14 cellular contexts compared by ENCODE assay signal in genomic region chr15:44898890-44899651, GRCh38. TPM values are rescaled to one million over a fixed set of nuclear protein-coding genes. Genes with fewer than 3 reads are reported as not detected.
DNase-seq lines count a peak whose midpoint lies in the region; ATAC-seq, FAIRE-seq and TF ChIP-seq lines count a peak whose summit lies in the region.
"Not testable (repeated sequence)": the region's sequence is repeated elsewhere in the genome, so short reads cannot be mapped to it uniquely, and the experiment has no call there.
"Had no signal": no experiment of that assay in that cellular context is flagged by ENCODE, and none has a peak within 500 bp of the region (broad histone marks: within the 10 kb centered on the region; RNA-seq: fewer than 3 reads in every experiment).

No MANE protein-coding gene starts in this region.

- TF ChIP-seq CTCF in endothelial cell of umbilical vein (IDR thresholded peaks at IDR 0.05; ENCODE audit: extremely low read depth in 1 of 2, insufficient read depth in 1 of 2, low read depth in 1 of 2, low read length in 2 of 2), result not testable (repeated sequence)

- H3K79me2 ChIP-seq in endothelial cell of umbilical vein (ENCODE audit: control insufficient read depth, insufficient read depth, low read length), result not testable (repeated sequence)

- POLR2A ChIA-PET in activated CD4-positive, alpha-beta memory T cell treated with anti-CD3 and anti-CD28 coated beads for 36 hours (lab: Charles Lee); endothelial cell of umbilical vein (lab: Charles Lee): not testable (repeated sequence)

- intact Hi-C loops in activated CD4-positive, alpha-beta memory T cell treated with anti-CD3 and anti-CD28 coated beads for 36 hours (cut with micrococcal nuclease), result loop anchor here (1.0 to 2.0 kb wide), 2 partner anchors 12 to 16 kb away; no protein-coding TSS in a partner anchor
- intact Hi-C loops in endothelial cell of umbilical vein (cut with micrococcal nuclease), result not testable (repeated sequence)

- DNase-seq in GM12891 (ENCODE audit: insufficient read length, low spot score); activated naive CD8-positive, alpha-beta T cell treated with anti-CD3 and anti-CD28 coated beads, Interleukin-2, amount 50 U/mL, for 24 hours; endothelial cell of umbilical vein (ENCODE audit: low read depth, low spot score); stimulated activated effector memory CD8-positive, alpha-beta T cell treated with anti-CD3 and anti-CD28 coated beads, Interleukin-12 subunit alpha, Interleukin-12 subunit beta, amount 100 ng/mL, for 72 hours (ENCODE audit: low spot score in 2 of 2): not testable (repeated sequence)
- DNase-seq in RKO (ENCODE audit: low spot score) (peak; percentile 46), kidney tubule cell (ENCODE audit: low spot score) (peak; percentile 35)
- DNase-seq in activated CD4-positive, alpha-beta memory T cell treated with anti-CD3 and anti-CD28 coated beads for 36 hours, result peak; percentile 37

- not testable (repeated sequence) for H3K27me3 ChIP-seq in endothelial cell of umbilical vein (ENCODE audit: control insufficient read depth in 2 of 2, insufficient read depth in 2 of 2, low read length in 2 of 2)

- H3K4me3 ChIP-seq in endothelial cell of umbilical vein (replicated peaks in 1 of 3; ENCODE audit: insufficient read depth in 1 of 3, low read depth in 1 of 3, low read length in 3 of 3), result not testable (repeated sequence)

- peak; percentile 53 for ATAC-seq in activated naive CD8-positive, alpha-beta T cell treated with anti-CD3 and anti-CD28 coated beads, Interleukin-2, amount 50 U/mL, for 24 hours
- peak; percentile 79 for ATAC-seq in stimulated activated effector memory CD8-positive, alpha-beta T cell treated with anti-CD3 and anti-CD28 coated beads, Interleukin-12 subunit alpha, Interleukin-12 subunit beta, amount 100 ng/mL, for 72 hours

- not testable (repeated sequence) for TF ChIP-seq POLR2A in GM12891 (IDR thresholded peaks at IDR 0.05; ENCODE audit: low read depth, low read length); endothelial cell of umbilical vein (IDR thresholded peaks at IDR 0.05; ENCODE audit: low read depth, low read length)

- BruUV-seq in endothelial cell of umbilical vein (replicated peaks; lab: Mats Ljungman, UMichigan), result not testable (repeated sequence)

- H3K36me3 ChIP-seq in endothelial cell of umbilical vein (ENCODE audit: control insufficient read depth in 2 of 2, extremely low read depth in 1 of 2, insufficient read depth in 2 of 2, low read length in 2 of 2), result not testable (repeated sequence)

- H2AFZ ChIP-seq in endothelial cell of umbilical vein (ENCODE audit: low read depth, low read length), result not testable (repeated sequence)

- dilution Hi-C loops in endothelial cell of umbilical vein (cut with MboI; ENCODE audit: extremely low pct_ligation_motif_present, low sequenced_read_pairs), result not testable (repeated sequence)

- H3K9me3 ChIP-seq in endothelial cell of umbilical vein (replicated peaks; ENCODE audit: control insufficient read depth, insufficient read depth, low read length), result not testable (repeated sequence)

- H3K9ac ChIP-seq in endothelial cell of umbilical vein (replicated peaks; ENCODE audit: extremely low read depth, insufficient read depth, low read length), result not testable (repeated sequence)

- peaks cover 21% of the 10 kb centered on the region for H3K4me1 Mint-ChIP-seq in activated CD4-positive, alpha-beta memory T cell treated with anti-CD3 and anti-CD28 coated beads for 36 hours (ENCODE audit: low read depth)
- peaks cover 19% of the 10 kb centered on the region for H3K4me1 Mint-ChIP-seq in activated naive CD8-positive, alpha-beta T cell treated with anti-CD3 and anti-CD28 coated beads, Interleukin-2, amount 50 U/mL, for 24 hours
- peaks cover 29% of the 10 kb centered on the region for H3K4me1 Mint-ChIP-seq in stimulated activated effector memory CD8-positive, alpha-beta T cell treated with anti-CD3 and anti-CD28 coated beads, Interleukin-12 subunit alpha, Interleukin-12 subunit beta, amount 100 ng/mL, for 72 hours

- H3K36me3 Mint-ChIP-seq in activated CD4-positive, alpha-beta memory T cell treated with anti-CD3 and anti-CD28 coated beads for 36 hours; activated naive CD8-positive, alpha-beta T cell treated with anti-CD3 and anti-CD28 coated beads, Interleukin-2, amount 50 U/mL, for 24 hours (ENCODE audit: low read depth); stimulated activated effector memory CD8-positive, alpha-beta T cell treated with anti-CD3 and anti-CD28 coated beads, Interleukin-12 subunit alpha, Interleukin-12 subunit beta, amount 100 ng/mL, for 72 hours: not testable (repeated sequence)

- H3K4me1 ChIP-seq in endothelial cell of umbilical vein (ENCODE audit: control insufficient read depth, extremely low read depth, insufficient read depth, low read length), result not testable (repeated sequence)

- FAIRE-seq in GM12891 (lab: Jason Lieb, UNC), result peak; percentile 63
- FAIRE-seq in endothelial cell of umbilical vein (lab: Jason Lieb, UNC), result peak; percentile 58

- not testable (repeated sequence) for H3K9me3 Mint-ChIP-seq in activated CD4-positive, alpha-beta memory T cell treated with anti-CD3 and anti-CD28 coated beads for 36 hours; activated naive CD8-positive, alpha-beta T cell treated with anti-CD3 and anti-CD28 coated beads, Interleukin-2, amount 50 U/mL, for 24 hours; stimulated activated effector memory CD8-positive, alpha-beta T cell treated with anti-CD3 and anti-CD28 coated beads, Interleukin-12 subunit alpha, Interleukin-12 subunit beta, amount 100 ng/mL, for 72 hours

- H3K4me3 Mint-ChIP-seq in activated CD4-positive, alpha-beta memory T cell treated with anti-CD3 and anti-CD28 coated beads for 36 hours, result not testable (repeated sequence)
- H3K4me3 Mint-ChIP-seq in activated naive CD8-positive, alpha-beta T cell treated with anti-CD3 and anti-CD28 coated beads, Interleukin-2, amount 50 U/mL, for 24 hours, result peak overlapping the region; percentile 27
- H3K4me3 Mint-ChIP-seq in stimulated activated effector memory CD8-positive, alpha-beta T cell treated with anti-CD3 and anti-CD28 coated beads, Interleukin-12 subunit alpha, Interleukin-12 subunit beta, amount 100 ng/mL, for 72 hours, result peak overlapping the region; percentile 5

- not testable (repeated sequence) for H3K27ac ChIP-seq in endothelial cell of umbilical vein (ENCODE audit: insufficient read depth, low read depth, low read length)

- H3K27ac Mint-ChIP-seq in activated CD4-positive, alpha-beta memory T cell treated with anti-CD3 and anti-CD28 coated beads for 36 hours; activated naive CD8-positive, alpha-beta T cell treated with anti-CD3 and anti-CD28 coated beads, Interleukin-2, amount 50 U/mL, for 24 hours: not testable (repeated sequence)
- H3K27ac Mint-ChIP-seq in stimulated activated effector memory CD8-positive, alpha-beta T cell treated with anti-CD3 and anti-CD28 coated beads, Interleukin-12 subunit alpha, Interleukin-12 subunit beta, amount 100 ng/mL, for 72 hours, result peak overlapping the region; percentile 85

- not testable (repeated sequence) for H3K27me3 Mint-ChIP-seq in activated CD4-positive, alpha-beta memory T cell treated with anti-CD3 and anti-CD28 coated beads for 36 hours; activated naive CD8-positive, alpha-beta T cell treated with anti-CD3 and anti-CD28 coated beads, Interleukin-2, amount 50 U/mL, for 24 hours

- CTCF ChIA-PET in activated CD4-positive, alpha-beta memory T cell treated with anti-CD3 and anti-CD28 coated beads for 36 hours (lab: Charles Lee); endothelial cell of umbilical vein (lab: Charles Lee): not testable (repeated sequence)

- H4K20me1 ChIP-seq in endothelial cell of umbilical vein (replicated peaks; ENCODE audit: control insufficient read depth, extremely low read depth, insufficient read depth, low read length), result not testable (repeated sequence)

- H3K4me2 ChIP-seq in endothelial cell of umbilical vein (ENCODE audit: insufficient read depth, low read length), result not testable (repeated sequence)

- not testable (repeated sequence) for H3K9me1 ChIP-seq in endothelial cell of umbilical vein (replicated peaks; ENCODE audit: control insufficient read depth, extremely low read depth, insufficient read depth, low read length)

RNA-seq across cellular contexts. Expression of gene TERB2, which starts 57.4 kb away (rescaled TPM):
- polyA plus RNA-seq in GM12891 (2012; ENCODE audit: low read depth, missing spikeins), result not detected
- not detected for total RNA-seq in activated CD4-positive, alpha-beta memory T cell treated with anti-CD3 and anti-CD28 coated beads for 36 hours
- not detected in 2 replicates for total RNA-seq in endothelial cell of umbilical vein
- polyA plus RNA-seq in endothelial cell of umbilical vein, result not detected in 2 replicates
- not detected in 2 replicates for polyA plus RNA-seq in endothelial cell of umbilical vein (2011; cell fraction: cytosol; rRNA removed)
- polyA plus RNA-seq in endothelial cell of umbilical vein (2011; cell fraction: nucleus; rRNA removed), result not detected in 2 replicates
- polyA plus RNA-seq in endothelial cell of umbilical vein (2012), result not detected in 2 replicates
- not detected in 2 replicates for polyA minus RNA-seq in endothelial cell of umbilical vein
- not detected for polyA minus RNA-seq in endothelial cell of umbilical vein (2011; cell fraction: cytosol; rRNA and poly(A)+ RNA removed)
- polyA minus RNA-seq in endothelial cell of umbilical vein (2011; cell fraction: nucleus; rRNA and poly(A)+ RNA removed), result not detected in 2 replicates
- total RNA-seq: Caco-2; CD4-positive, alpha-beta memory T cell; H4; MCF 10A; Right ventricle myocardium inferior; SJSA1 had no signal
- polyA plus RNA-seq: CD4-positive, alpha-beta memory T cell; IgD-negative memory B cell had no signal
